18 cellular contexts compared by ENCODE assay signal in genomic region chr12:6354539-6355393, GRCh38. TPM values are rescaled to one million over a fixed set of nuclear protein-coding genes. Genes with fewer than 3 reads are reported as not detected.
"Had no signal": no experiment of that assay in that cellular context is flagged by ENCODE, and none has a peak within 500 bp of the region (broad histone marks: within the 10 kb centered on the region; RNA-seq: fewer than 3 reads in every experiment).

No MANE protein-coding gene starts in this region.

- H3K9me3 ChIP-seq: esophagus muscularis mucosa had no signal

- H3K9ac ChIP-seq: parathyroid adenoma had no signal

- H3K4me3 Mint-ChIP-seq: activated CD8-positive, alpha-beta memory T cell treated with anti-CD3 and anti-CD28 coated beads, Interleukin-2, amount 10 ng/mL, durations not matched to agents 7 days and 5 days had no signal

- FAIRE-seq: astrocyte, keratinocyte, TTC549 had no signal

- H3K4me2 ChIP-seq: hepatocyte had no signal

- H3K79me2 ChIP-seq: hepatocyte, parathyroid adenoma had no signal

- H3K36me3 Mint-ChIP-seq: activated CD8-positive, alpha-beta memory T cell treated with anti-CD3 and anti-CD28 coated beads, Interleukin-2, amount 10 ng/mL, durations not matched to agents 7 days and 5 days had no signal

- H3K36me3 ChIP-seq: cardiac muscle cell, esophagus muscularis mucosa had no signal

- H3K27ac ChIP-seq: cardiac muscle cell, esophagus muscularis mucosa, hepatocyte, parathyroid adenoma had no signal

- H3K27me3 ChIP-seq: cardiac muscle cell, esophagus muscularis mucosa, hepatocyte had no signal

- DNase-seq: activated CD4-positive, CD25-positive, alpha-beta regulatory T cell; activated CD8-positive, alpha-beta memory T cell treated with anti-CD3 and anti-CD28 coated beads, Interleukin-2, amount 10 ng/mL, durations not matched to agents 7 days and 5 days; activated naive CD4-positive, alpha-beta T cell treated with anti-CD3 and anti-CD28 coated beads, Interleukin-2, amount 50 U/mL, for 16 hours; activated T-cell treated with anti-CD3 and anti-CD28 coated beads, Interleukin-2, amount 50 U/mL, for 1 hour; stimulated activated CD4-positive, alpha-beta T cell treated with anti-CD3 and anti-CD28 coated beads, Interleukin-12 subunit alpha, Interleukin-12 subunit beta, amount 100 ng/mL, for 4 hours; stimulated activated CD4-positive, alpha-beta T cell treated with anti-CD3 and anti-CD28 coated beads, Interleukin-2, amount 100 ng/mL, for 24 hours; SW 1271 had no signal

- H3K9me3 Mint-ChIP-seq: activated T-helper 2 cell treated with anti-CD3 and anti-CD28 coated beads, Interferon-gamma antibody, Interleukin-2, Interleukin-4, amounts not matched to agents 10 μg/mL and 5 μg/mL and 100 μg/mL, durations not matched to agents 14 hours and 24 hours and 36 hours had no signal

- H3K27ac Mint-ChIP-seq: activated CD8-positive, alpha-beta memory T cell treated with anti-CD3 and anti-CD28 coated beads, Interleukin-2, amount 10 ng/mL, durations not matched to agents 7 days and 5 days; activated T-helper 2 cell treated with anti-CD3 and anti-CD28 coated beads, Interferon-gamma antibody, Interleukin-2, Interleukin-4, amounts not matched to agents 10 μg/mL and 5 μg/mL and 100 μg/mL, durations not matched to agents 14 hours and 24 hours and 36 hours had no signal

- ATAC-seq: activated CD8-positive, alpha-beta memory T cell treated with anti-CD3 and anti-CD28 coated beads, Interleukin-2, amount 10 ng/mL, durations not matched to agents 7 days and 5 days had no signal

- H3K4me3 ChIP-seq: cardiac muscle cell, esophagus muscularis mucosa, hepatocyte had no signal

- H3K4me1 Mint-ChIP-seq: activated CD8-positive, alpha-beta memory T cell treated with anti-CD3 and anti-CD28 coated beads, Interleukin-2, amount 10 ng/mL, durations not matched to agents 7 days and 5 days had no signal

- H2AFZ ChIP-seq: hepatocyte, parathyroid adenoma had no signal

RNA-seq across cellular contexts. Expression of gene SCNN1A, which starts 20.6 kb away (rescaled TPM):
- total RNA-seq: activated T-helper 2 cell treated with anti-CD3 and anti-CD28 coated beads, Interferon-gamma antibody, Interleukin-2, Interleukin-4, amounts not matched to agents 10 μg/mL and 5 μg/mL and 100 μg/mL, durations not matched to agents 14 hours and 24 hours and 36 hours; glomerular endothelial cell had no signal
- polyA plus RNA-seq: cardiac muscle cell, neural cell had no signal

RNA-seq across cellular contexts. Expression of gene LTBR, which starts 29.2 kb away (rescaled TPM):
- polyA plus RNA-seq: neural cell had no signal

RNA-seq across cellular contexts. Expression of gene PLEKHG6, which starts 44.3 kb away (rescaled TPM):
- total RNA-seq: activated CD8-positive, alpha-beta memory T cell treated with anti-CD3 and anti-CD28 coated beads, Interleukin-2, amount 10 ng/mL, durations not matched to agents 7 days and 5 days; activated T-helper 2 cell treated with anti-CD3 and anti-CD28 coated beads, Interferon-gamma antibody, Interleukin-2, Interleukin-4, amounts not matched to agents 10 μg/mL and 5 μg/mL and 100 μg/mL, durations not matched to agents 14 hours and 24 hours and 36 hours; glomerular endothelial cell; T-helper 2 cell treated with Interferon-gamma antibody and Interleukin-4, amounts not matched to agents 100 ng/mL and 5 ng/mL, for 36 hours had no signal
- polyA plus RNA-seq: neural cell had no signal
